Comparison of ENCODE assay signal across 16 cellular contexts in genomic region chr10:7377614-7378248, GRCh38. TPM values are rescaled to one million over a fixed set of nuclear protein-coding genes. Genes with fewer than 3 reads are reported as not detected.
A peak's percentile ranks its signal among the peaks of the same experiment; 100 is the strongest.
DNase-seq lines count a peak whose midpoint lies in the region; ATAC-seq and TF ChIP-seq lines count a peak whose summit lies in the region.
"Had no signal": no experiment of that assay in that cellular context is flagged by ENCODE, and none has a peak within 500 bp of the region (broad histone marks: within the 10 kb centered on the region; RNA-seq: fewer than 3 reads in every experiment).

No MANE protein-coding gene starts in this region.

- peaks cover 6% of the 10 kb centered on the region for H3K36me3 ChIP-seq in CD8-positive, alpha-beta T cell (ENCODE audit: insufficient read depth, low read length)

- POLR2A ChIA-PET in activated CD4-positive, alpha-beta memory T cell treated with anti-CD3 and anti-CD28 coated beads for 36 hours (lab: Charles Lee): no interaction called here
- POLR2A ChIA-PET in activated CD4-positive, alpha-beta memory T cell treated with anti-CD3 and anti-CD28 coated beads, Interleukin-2, amount 10 ng/mL, durations not matched to agents 7 days and 5 days (lab: Charles Lee): no interaction called here
- POLR2A ChIA-PET in CD8-positive, alpha-beta T cell (lab: Charles Lee): no interaction called here

- no peak for TF ChIP-seq CTCF in CD8-positive, alpha-beta T cell (IDR thresholded peaks at IDR 0.05)

- ATAC-seq in CD8-positive, alpha-beta T cell: no peak
- ATAC-seq in HG02938 (IDR thresholded peaks at IDR 0.05; ENCODE audit: unreplicated experiment) (no peak), Right ventricle myocardium superior (ENCODE audit: poor library complexity) (no peak)
- ATAC-seq: Panc1 had no signal

- CTCF ChIA-PET in activated CD4-positive, alpha-beta memory T cell treated with anti-CD3 and anti-CD28 coated beads for 36 hours (lab: Charles Lee): no interaction called here
- CTCF ChIA-PET in activated CD4-positive, alpha-beta memory T cell treated with anti-CD3 and anti-CD28 coated beads, Interleukin-2, amount 10 ng/mL, durations not matched to agents 7 days and 5 days (lab: Charles Lee): no interaction called here
- CTCF ChIA-PET in CD8-positive, alpha-beta T cell (lab: Charles Lee): no interaction called here

- peaks cover 8% of the 10 kb centered on the region for H3K4me1 ChIP-seq in CD8-positive, alpha-beta T cell (ENCODE audit: insufficient read depth, low read length)
- H3K4me1 ChIP-seq: HAP-1 had no signal

- no peak overlapping the region for H3K4me3 ChIP-seq in CD8-positive, alpha-beta T cell (ENCODE audit: low read depth, low read length)
- H3K4me3 ChIP-seq: HAP-1 had no signal

- H3K27me3 Mint-ChIP-seq in activated CD4-positive, alpha-beta memory T cell treated with anti-CD3 and anti-CD28 coated beads for 36 hours: no peaks in the 10 kb centered on the region
- no peaks in the 10 kb centered on the region for H3K27me3 Mint-ChIP-seq in activated CD4-positive, alpha-beta memory T cell treated with anti-CD3 and anti-CD28 coated beads, Interleukin-2, amount 10 ng/mL, durations not matched to agents 7 days and 5 days
- no peaks in the 10 kb centered on the region for H3K27me3 Mint-ChIP-seq in CD8-positive, alpha-beta T cell (ENCODE audit: low read depth)
- no peaks in the 10 kb centered on the region for H3K27me3 Mint-ChIP-seq in activated T-helper 2 cell treated with anti-CD3 and anti-CD28 coated beads, Interferon-gamma antibody, Interleukin-2, Interleukin-4, amounts not matched to agents 10 μg/mL and 5 μg/mL and 100 μg/mL, durations not matched to agents 14 hours and 24 hours and 36 hours (ENCODE audit: low read depth)
- H3K27me3 Mint-ChIP-seq: CD4-positive, alpha-beta T cell had no signal

- no peak overlapping the region for H3K27ac Mint-ChIP-seq in activated CD4-positive, alpha-beta memory T cell treated with anti-CD3 and anti-CD28 coated beads for 36 hours
- H3K27ac Mint-ChIP-seq in activated CD4-positive, alpha-beta memory T cell treated with anti-CD3 and anti-CD28 coated beads, Interleukin-2, amount 10 ng/mL, durations not matched to agents 7 days and 5 days: no peak overlapping the region
- peak overlapping the region; percentile 77 for H3K27ac Mint-ChIP-seq in CD8-positive, alpha-beta T cell
- peak overlapping the region; percentile 78 for H3K27ac Mint-ChIP-seq in activated T-helper 2 cell treated with anti-CD3 and anti-CD28 coated beads, Interferon-gamma antibody, Interleukin-2, Interleukin-4, amounts not matched to agents 10 μg/mL and 5 μg/mL and 100 μg/mL, durations not matched to agents 14 hours and 24 hours and 36 hours
- H3K27ac Mint-ChIP-seq: CD4-positive, alpha-beta T cell had no signal

- H3K4me3 Mint-ChIP-seq in activated CD4-positive, alpha-beta memory T cell treated with anti-CD3 and anti-CD28 coated beads for 36 hours: no peak overlapping the region
- H3K4me3 Mint-ChIP-seq in activated CD4-positive, alpha-beta memory T cell treated with anti-CD3 and anti-CD28 coated beads, Interleukin-2, amount 10 ng/mL, durations not matched to agents 7 days and 5 days: no peak overlapping the region
- H3K4me3 Mint-ChIP-seq in CD8-positive, alpha-beta T cell: no peak overlapping the region
- H3K4me3 Mint-ChIP-seq in activated T-helper 2 cell treated with anti-CD3 and anti-CD28 coated beads, Interferon-gamma antibody, Interleukin-2, Interleukin-4, amounts not matched to agents 10 μg/mL and 5 μg/mL and 100 μg/mL, durations not matched to agents 14 hours and 24 hours and 36 hours (ENCODE audit: low read depth): no peak overlapping the region
- H3K4me3 Mint-ChIP-seq: CD4-positive, alpha-beta T cell had no signal

- intact Hi-C loops in activated CD4-positive, alpha-beta memory T cell treated with anti-CD3 and anti-CD28 coated beads for 36 hours (cut with micrococcal nuclease): no loop called here
- intact Hi-C loops in CD8-positive, alpha-beta T cell (cut with DNase I, micrococcal nuclease): no loop called here
- intact Hi-C loops in activated T-helper 2 cell treated with anti-CD3 and anti-CD28 coated beads, Interferon-gamma antibody, Interleukin-2, Interleukin-4, amounts not matched to agents 10 μg/mL and 5 μg/mL and 100 μg/mL, durations not matched to agents 14 hours and 24 hours and 36 hours (cut with micrococcal nuclease): no loop called here
- intact Hi-C loops in Right ventricle myocardium superior (cut with DNase I): no loop called here

- no peaks in the 10 kb centered on the region for H3K27me3 ChIP-seq in CD8-positive, alpha-beta T cell (ENCODE audit: insufficient read depth, low read length)

- no peaks in the 10 kb centered on the region for H3K9me3 ChIP-seq in CD8-positive, alpha-beta T cell (ENCODE audit: low read length)
- H3K9me3 ChIP-seq: HAP-1 had no signal

- H3K36me3 Mint-ChIP-seq in activated CD4-positive, alpha-beta memory T cell treated with anti-CD3 and anti-CD28 coated beads for 36 hours: peaks cover 43% of the 10 kb centered on the region
- peaks cover 60% of the 10 kb centered on the region for H3K36me3 Mint-ChIP-seq in activated CD4-positive, alpha-beta memory T cell treated with anti-CD3 and anti-CD28 coated beads, Interleukin-2, amount 10 ng/mL, durations not matched to agents 7 days and 5 days (ENCODE audit: low read depth)
- H3K36me3 Mint-ChIP-seq in CD8-positive, alpha-beta T cell: peaks cover 82% of the 10 kb centered on the region
- H3K36me3 Mint-ChIP-seq in activated T-helper 2 cell treated with anti-CD3 and anti-CD28 coated beads, Interferon-gamma antibody, Interleukin-2, Interleukin-4, amounts not matched to agents 10 μg/mL and 5 μg/mL and 100 μg/mL, durations not matched to agents 14 hours and 24 hours and 36 hours (ENCODE audit: low read depth): peaks cover 80% of the 10 kb centered on the region

- DNase-seq in activated CD4-positive, alpha-beta memory T cell treated with anti-CD3 and anti-CD28 coated beads for 36 hours: peak; percentile 12
- DNase-seq in activated CD4-positive, alpha-beta memory T cell treated with anti-CD3 and anti-CD28 coated beads, Interleukin-2, amount 10 ng/mL, durations not matched to agents 7 days and 5 days: no peak
- no peak for DNase-seq in CD8-positive, alpha-beta T cell
- DNase-seq in activated T-helper 2 cell treated with anti-CD3 and anti-CD28 coated beads, Interferon-gamma antibody, Interleukin-2, Interleukin-4, amounts not matched to agents 10 μg/mL and 5 μg/mL and 100 μg/mL, durations not matched to agents 14 hours and 24 hours and 36 hours (ENCODE audit: low spot score): no peak
- DNase-seq in islet precursor cell (peak; percentile 15), DMS 273 treated with DMSO at 0.1 percent for 48 hours (lab: John Stamatoyannopoulos, UW) (no peak), Right ventricle myocardium superior (no peak)
- DNase-seq: CD4-positive, alpha-beta T cell; GF-D8; NCI-H1092 treated with DMSO at 0.1 percent for 48 hours; NCI-H2081; NCI-H446 treated with DMSO at 0.1 percent for 48 hours; NCI-H69 had no signal

- no peaks in the 10 kb centered on the region for H3K9me3 Mint-ChIP-seq in activated CD4-positive, alpha-beta memory T cell treated with anti-CD3 and anti-CD28 coated beads for 36 hours
- H3K9me3 Mint-ChIP-seq in activated CD4-positive, alpha-beta memory T cell treated with anti-CD3 and anti-CD28 coated beads, Interleukin-2, amount 10 ng/mL, durations not matched to agents 7 days and 5 days: no peaks in the 10 kb centered on the region
- no peaks in the 10 kb centered on the region for H3K9me3 Mint-ChIP-seq in CD8-positive, alpha-beta T cell
- H3K9me3 Mint-ChIP-seq in activated T-helper 2 cell treated with anti-CD3 and anti-CD28 coated beads, Interferon-gamma antibody, Interleukin-2, Interleukin-4, amounts not matched to agents 10 μg/mL and 5 μg/mL and 100 μg/mL, durations not matched to agents 14 hours and 24 hours and 36 hours: peaks cover 6% of the 10 kb centered on the region
- H3K9me3 Mint-ChIP-seq: CD4-positive, alpha-beta T cell had no signal

- H3K27ac ChIP-seq in CD8-positive, alpha-beta T cell (ENCODE audit: low read depth, low read length): no peak overlapping the region

- H3K4me1 Mint-ChIP-seq in activated CD4-positive, alpha-beta memory T cell treated with anti-CD3 and anti-CD28 coated beads for 36 hours (ENCODE audit: low read depth): peaks cover 10% of the 10 kb centered on the region
- peaks cover 9% of the 10 kb centered on the region for H3K4me1 Mint-ChIP-seq in activated CD4-positive, alpha-beta memory T cell treated with anti-CD3 and anti-CD28 coated beads, Interleukin-2, amount 10 ng/mL, durations not matched to agents 7 days and 5 days
- peaks cover 39% of the 10 kb centered on the region for H3K4me1 Mint-ChIP-seq in CD8-positive, alpha-beta T cell (ENCODE audit: low read depth)
- peaks cover 9% of the 10 kb centered on the region for H3K4me1 Mint-ChIP-seq in activated T-helper 2 cell treated with anti-CD3 and anti-CD28 coated beads, Interferon-gamma antibody, Interleukin-2, Interleukin-4, amounts not matched to agents 10 μg/mL and 5 μg/mL and 100 μg/mL, durations not matched to agents 14 hours and 24 hours and 36 hours (ENCODE audit: low read depth)

RNA-seq across cellular contexts. Expression of gene SFMBT2, which starts 33.1 kb away (rescaled TPM):
- 10 to 100 TPM; 12.8 to 15.4 TPM for total RNA-seq in activated CD4-positive, alpha-beta memory T cell treated with anti-CD3 and anti-CD28 coated beads for 36 hours
- 10 to 100 TPM; 25.8 to 27.0 TPM for total RNA-seq in activated CD4-positive, alpha-beta memory T cell treated with anti-CD3 and anti-CD28 coated beads, Interleukin-2, amount 10 ng/mL, durations not matched to agents 7 days and 5 days
- 10 to 100 TPM; 27.5 to 30.3 TPM for total RNA-seq in CD8-positive, alpha-beta T cell
- total RNA-seq in activated T-helper 2 cell treated with anti-CD3 and anti-CD28 coated beads, Interferon-gamma antibody, Interleukin-2, Interleukin-4, amounts not matched to agents 10 μg/mL and 5 μg/mL and 100 μg/mL, durations not matched to agents 14 hours and 24 hours and 36 hours: 27.6 and 27.7 TPM in 2 replicates
- 9.4 TPM for total RNA-seq in Right ventricle myocardium superior

Comparison
In these comparisons a context has a peak if more than half of its experiments do, and no peak if none do; other contexts are left out.
1. DNase-seq: peak in activated CD4-positive, alpha-beta memory T cell treated with anti-CD3 and anti-CD28 coated beads for 36 hours (single experiment) and islet precursor cell (single experiment); none in activated CD4-positive, alpha-beta memory T cell treated with anti-CD3 and anti-CD28 coated beads, Interleukin-2, amount 10 ng/mL, durations not matched to agents 7 days and 5 days (single experiment), CD8-positive, alpha-beta T cell (0 of 7), activated T-helper 2 cell treated with anti-CD3 and anti-CD28 coated beads, Interferon-gamma antibody, Interleukin-2, Interleukin-4, amounts not matched to agents 10 μg/mL and 5 μg/mL and 100 μg/mL, durations not matched to agents 14 hours and 24 hours and 36 hours (single experiment), DMS 273 treated with DMSO at 0.1 percent for 48 hours (single experiment) and Right ventricle myocardium superior (single experiment).
2. H3K27ac Mint-ChIP-seq: peak in CD8-positive, alpha-beta T cell (single experiment) and activated T-helper 2 cell treated with anti-CD3 and anti-CD28 coated beads, Interferon-gamma antibody, Interleukin-2, Interleukin-4, amounts not matched to agents 10 μg/mL and 5 μg/mL and 100 μg/mL, durations not matched to agents 14 hours and 24 hours and 36 hours (single experiment); none in activated CD4-positive, alpha-beta memory T cell treated with anti-CD3 and anti-CD28 coated beads for 36 hours (single experiment) and activated CD4-positive, alpha-beta memory T cell treated with anti-CD3 and anti-CD28 coated beads, Interleukin-2, amount 10 ng/mL, durations not matched to agents 7 days and 5 days (single experiment).